ENCODE assay signal across 11 cellular contexts in genomic region chr18:55268146-55268545, GRCh38.
DNase-seq lines count a peak whose midpoint lies in the region; ATAC-seq and TF ChIP-seq lines count a peak whose summit lies in the region.
"Had no signal": no experiment of that assay in that cellular context is flagged by ENCODE, and none has a peak within 500 bp of the region (broad histone marks: within the 10 kb centered on the region; RNA-seq: fewer than 3 reads in every experiment).

No MANE protein-coding gene starts in this region.

- peak; percentile 89 for ATAC-seq in HG02840 (IDR thresholded peaks at IDR 0.05; ENCODE audit: low FRiP score, unreplicated experiment)
- no peak for ATAC-seq in left cardiac atrium
- ATAC-seq: T-cell had no signal

- peak overlapping the region; percentile 76 for H3K27ac Mint-ChIP-seq in stimulated activated naive CD8-positive, alpha-beta T cell treated with anti-CD3 and anti-CD28 coated beads, Interleukin-15, Interleukin-2, amounts not matched to agents 100 ng/mL and 50 ng/mL, for 24 hours
- H3K27ac Mint-ChIP-seq: T-cell had no signal

- H3K9me3 Mint-ChIP-seq in stimulated activated naive CD8-positive, alpha-beta T cell treated with anti-CD3 and anti-CD28 coated beads, Interleukin-15, Interleukin-2, amounts not matched to agents 100 ng/mL and 50 ng/mL, for 24 hours, result peaks cover 4% of the 10 kb centered on the region
- H3K9me3 Mint-ChIP-seq: immature natural killer cell had no signal

- DNase-seq in NOMO-1 treated with DMSO at 0.1 percent for 48 hours (lab: John Stamatoyannopoulos, UW; ENCODE audit: unreplicated experiment), result peak; percentile 59
- DNase-seq in NOMO-1 treated with dmso at 0.1 percent for 144 hours (lab: John Stamatoyannopoulos, UW; ENCODE audit: unreplicated experiment), result no peak
- no peak for DNase-seq in brain microvascular endothelial cell
- no peak for DNase-seq in NK-92 treated with Interleukin-12 subunit alpha and Interleukin-12 subunit beta, amount 100 ng/mL, for 24 hours (lab: John Stamatoyannopoulos, UW)
- DNase-seq in left cardiac atrium, result no peak
- DNase-seq: stimulated activated CD4-positive, alpha-beta T cell treated with anti-CD3 and anti-CD28 coated beads, Interleukin-4, amount 100 ng/mL, for 24 hours; T-cell had no signal

- H3K27me3 ChIP-seq in OCI-LY3 (ENCODE audit: low read depth, low read length) (no peaks in the 10 kb centered on the region), brain microvascular endothelial cell (replicated peaks) (no peaks in the 10 kb centered on the region)

- H3K4me3 ChIP-seq in OCI-LY3 (ENCODE audit: low read length), result peak overlapping the region; percentile 1; the same call in 1 of the 2 replicates
- no peak overlapping the region for H3K4me3 ChIP-seq in brain microvascular endothelial cell (ENCODE audit: low read depth, low read length)

- H3K4me3 Mint-ChIP-seq in stimulated activated naive CD8-positive, alpha-beta T cell treated with anti-CD3 and anti-CD28 coated beads, Interleukin-15, Interleukin-2, amounts not matched to agents 100 ng/mL and 50 ng/mL, for 24 hours, result no peak overlapping the region

- H3K4me2 ChIP-seq in OCI-LY3 (ENCODE audit: low read length), result peak overlapping the region; percentile 60

- peaks cover 18% of the 10 kb centered on the region for H3K4me1 Mint-ChIP-seq in stimulated activated naive CD8-positive, alpha-beta T cell treated with anti-CD3 and anti-CD28 coated beads, Interleukin-15, Interleukin-2, amounts not matched to agents 100 ng/mL and 50 ng/mL, for 24 hours (ENCODE audit: low read depth)
- H3K4me1 Mint-ChIP-seq: T-cell had no signal

- intact Hi-C loops in left cardiac atrium (cut with DNase I), result loop anchor here in 1 of 2 donors (10.0 kb wide), 1 partner anchor 47 kb away; no protein-coding TSS in a partner anchor

- H3K36me3 ChIP-seq in OCI-LY3 (replicated peaks; ENCODE audit: low read depth, low read length) (peaks cover 80% of the 10 kb centered on the region), brain microvascular endothelial cell (replicated peaks) (peaks cover 3% of the 10 kb centered on the region)

- no peaks in the 10 kb centered on the region for H4K20me1 ChIP-seq in OCI-LY3 (ENCODE audit: insufficient read depth, low read length)

- no peaks in the 10 kb centered on the region for H3K9me3 ChIP-seq in OCI-LY3 (ENCODE audit: insufficient read depth, low read length)

- TF ChIP-seq CTCF in OCI-LY3 (IDR thresholded peaks at IDR 0.05; ENCODE audit: low read depth, low read length) (no peak), brain microvascular endothelial cell (IDR thresholded peaks at IDR 0.05; ENCODE audit: low read depth, low read length, missing control alignments) (no peak)

- H3K27ac ChIP-seq in OCI-LY3 (ENCODE audit: low read length) (peak overlapping the region; percentile 92), brain microvascular endothelial cell (no peak overlapping the region)

- peaks cover 5% of the 10 kb centered on the region for H3K36me3 Mint-ChIP-seq in stimulated activated naive CD8-positive, alpha-beta T cell treated with anti-CD3 and anti-CD28 coated beads, Interleukin-15, Interleukin-2, amounts not matched to agents 100 ng/mL and 50 ng/mL, for 24 hours (ENCODE audit: low read depth)
- H3K36me3 Mint-ChIP-seq: T-cell had no signal

- H3K27me3 Mint-ChIP-seq in stimulated activated naive CD8-positive, alpha-beta T cell treated with anti-CD3 and anti-CD28 coated beads, Interleukin-15, Interleukin-2, amounts not matched to agents 100 ng/mL and 50 ng/mL, for 24 hours, result no peaks in the 10 kb centered on the region
- H3K27me3 Mint-ChIP-seq: T-cell had no signal

- H2AFZ ChIP-seq in OCI-LY3 (ENCODE audit: low read depth, low read length), result no peak overlapping the region

- H3K79me2 ChIP-seq in OCI-LY3 (ENCODE audit: low read length), result peaks cover 78% of the 10 kb centered on the region

- in situ Hi-C loops in brain microvascular endothelial cell (cut with HindIII; ENCODE audit: low pct_ligation_motif_present, low sequenced_read_pairs), result no loop called here

- peaks cover 90% of the 10 kb centered on the region for H3K4me1 ChIP-seq in OCI-LY3 (ENCODE audit: low read length)

- H3K9ac ChIP-seq in OCI-LY3 (ENCODE audit: low read length), result peak overlapping the region; percentile 81
